ENCODE assay signal across 19 cellular contexts in the genomic region with DNA sequence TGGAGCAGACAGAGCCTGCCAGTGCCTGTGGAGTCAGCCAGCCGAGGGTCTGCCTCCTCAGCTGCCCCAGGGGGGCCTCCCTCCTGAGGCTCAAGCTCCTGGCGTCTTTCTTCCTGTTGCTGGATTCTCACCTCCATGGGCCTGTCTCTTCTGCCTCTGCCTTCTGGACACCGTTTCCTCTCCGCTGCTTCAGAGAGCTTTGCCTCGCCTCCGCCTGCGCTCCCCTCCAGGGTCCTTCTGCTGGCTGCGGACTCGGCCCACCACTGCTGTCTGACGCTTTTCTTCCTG. TPM values are rescaled to one million over a fixed set of nuclear protein-coding genes. Genes with fewer than 3 reads are reported as not detected.
DNase-seq lines count a peak whose midpoint lies in the region; ATAC-seq and TF ChIP-seq lines count a peak whose summit lies in the region.
"Had no signal": no experiment of that assay in that cellular context is flagged by ENCODE, and none has a peak within 500 bp of the region (broad histone marks: within the 10 kb centered on the region; RNA-seq: fewer than 3 reads in every experiment).

No MANE protein-coding gene starts in this region.

- peaks cover 49% of the 10 kb centered on the region for H4K20me1 ChIP-seq in BLaER1

- TF ChIP-seq CTCF in adrenal gland (IDR thresholded peaks at IDR 0.05) (no peak), lung (IDR thresholded peaks at IDR 0.05; ENCODE audit: control extremely low read depth, extremely low read depth) (no peak), gastroesophageal sphincter (IDR thresholded peaks at IDR 0.05) (no peak)

- H3K27ac ChIP-seq in BLaER1: peak overlapping the region; percentile 60
- peak overlapping the region in 4 of 5 donors; percentile 14 to 89 (median 66) for H3K27ac ChIP-seq in adrenal gland
- H3K27ac ChIP-seq in lung (ENCODE audit: low read depth in 1 of 2, low read length in 1 of 2): peak overlapping the region; percentile 21 to 87
- H3K27ac ChIP-seq in gastroesophageal sphincter: peak overlapping the region in 1 of 4 donors; percentile 11
- H3K27ac ChIP-seq: colonic mucosa, SJSA1, vagina had no signal

- H3K36me3 ChIP-seq in BLaER1 (peaks cover 67% of the 10 kb centered on the region), adrenal gland (replicated peaks in 1 of 2) (peaks cover 0 to 57% of the 10 kb centered on the region in 2 donors), lung (ENCODE audit: control insufficient read depth in 2 of 2, insufficient read depth in 2 of 2, low read length in 2 of 2) (peaks cover 2 to 34% of the 10 kb centered on the region in 2 donors), gastroesophageal sphincter (peaks cover 0 to 52% of the 10 kb centered on the region in 2 donors)
- H3K36me3 ChIP-seq: colonic mucosa, vagina had no signal

- H3K4me3 ChIP-seq in BLaER1 (no peak overlapping the region), adrenal gland (no peak overlapping the region), lung (no peak overlapping the region), gastroesophageal sphincter (no peak overlapping the region)
- H3K4me3 ChIP-seq: colonic mucosa, SJSA1, vagina had no signal

- no peak for TF ChIP-seq EP300 in gastroesophageal sphincter (IDR thresholded peaks at IDR 0.05)

- WGBS in adrenal gland, 4 donors: 78 to 85% (median 82%) methylated on average over 10 of the region's 10 CpGs
- 90 to 96% methylated on average over 10 of the region's 10 CpGs for WGBS in lung, 2 donors
- WGBS in gastroesophageal sphincter (ENCODE audit: low coverage in 1 of 2), 2 donors: 92 to 98% methylated on average over 9 to 10 of the region's 10 CpGs

- H3K9me3 ChIP-seq in BLaER1 (no peaks in the 10 kb centered on the region), adrenal gland (replicated peaks in 1 of 3) (no peaks in the 10 kb centered on the region), lung (ENCODE audit: control insufficient read depth in 2 of 2, insufficient read depth in 1 of 2, low read length in 1 of 2) (no peaks in the 10 kb centered on the region), gastroesophageal sphincter (no peaks in the 10 kb centered on the region)
- H3K9me3 ChIP-seq: colonic mucosa, SJSA1, vagina had no signal

- H3K4me1 ChIP-seq in BLaER1 (peaks cover 70% of the 10 kb centered on the region), adrenal gland (replicated peaks in 1 of 2) (peaks cover 38 to 82% of the 10 kb centered on the region in 2 donors), lung (ENCODE audit: control insufficient read depth in 2 of 2, insufficient read depth in 2 of 2, low read length in 2 of 2) (peaks cover 0 to 5% of the 10 kb centered on the region in 2 donors), gastroesophageal sphincter (peaks cover 0 to 86% (median 6%) of the 10 kb centered on the region in 3 donors)
- H3K4me1 ChIP-seq: colonic mucosa had no signal

- peak overlapping the region; percentile 79 for H3K4me2 ChIP-seq in BLaER1

- DNase-seq in adrenal gland: no peak
- no peak for DNase-seq in lung (ENCODE audit: low spot score)
- DNase-seq in retina: peak; percentile 63
- DNase-seq in posterior vena cava (ENCODE audit: low spot score): no peak
- no peak for DNase-seq in NCI-H2029 (lab: John Stamatoyannopoulos, UW)
- no peak for DNase-seq in SW480 (ENCODE audit: low spot score)
- DNase-seq: activated CD4-positive, alpha-beta T cell treated with anti-CD3 and anti-CD28 coated beads for 36 hours; activated gamma-delta T cell; colonic mucosa; DND-41; HCEC 1CT; natural killer cell; NCI-H1436 treated with DMSO at 0.1 percent for 48 hours; NCI-H510A treated with DMSO at 0.1 percent for 48 hours; stimulated activated CD8-positive, alpha-beta memory T cell treated with anti-CD3 and anti-CD28 coated beads, Interleukin-4, amount 100 ng/mL, for 48 hours had no signal

- ATAC-seq in lung (ENCODE audit: insufficient read depth, low FRiP score) (no peak), gastroesophageal sphincter (no peak)
- ATAC-seq: activated CD4-positive, alpha-beta T cell treated with anti-CD3 and anti-CD28 coated beads for 36 hours; natural killer cell had no signal

- TF ChIP-seq POLR2A in adrenal gland (IDR thresholded peaks at IDR 0.05) (no peak), gastroesophageal sphincter (IDR thresholded peaks at IDR 0.05) (no peak)

- intact Hi-C loops in adrenal gland (cut with DNase I) (no loop called here), posterior vena cava (cut with DNase I) (loop anchor here in 1 of 2 donors (2.0 kb wide), 1 partner anchor 84 kb away; no protein-coding TSS in a partner anchor)

- H3K9ac ChIP-seq in BLaER1: peak overlapping the region; percentile 65

- H3K27me3 ChIP-seq in BLaER1 (no peaks in the 10 kb centered on the region), adrenal gland (no peaks in the 10 kb centered on the region), lung (ENCODE audit: control insufficient read depth, insufficient read depth) (no peaks in the 10 kb centered on the region), gastroesophageal sphincter (no peaks in the 10 kb centered on the region)
- H3K27me3 ChIP-seq: colonic mucosa, SJSA1, vagina had no signal

RNA-seq across cellular contexts. Expression of a gene that starts 10.2 kb away (rescaled TPM):
- total RNA-seq in adrenal gland (100 to 1,000 TPM in 5 of 8 donors, 10 to 100 TPM in 3; 86.8 to 293 (median 151) TPM), lung (100 to 1,000 TPM in 1 of 2 donors, 10 to 100 TPM in 1; 10.3 to 111 TPM), posterior vena cava (100 to 1,000 TPM; 183 to 218 TPM), gastroesophageal sphincter (10 to 100 TPM; 31.6 to 50.5 (median 37.4) TPM)
- polyA plus RNA-seq in adrenal gland (100 to 1,000 TPM in 2 of 3 donors, 10 to 100 TPM in 1; 59.4 to 254 (median 108) TPM), lung (10 to 100 TPM; 41.0 to 43.8 TPM)

RNA-seq across cellular contexts. Expression of a gene that starts 10.4 kb away (rescaled TPM):
- total RNA-seq in adrenal gland (1 to 10 TPM in 1 of 8 donors, under 1 TPM in 6, not detected in 1; 0.12 to 1.9 (median 0.42) TPM), lung (1 to 10 TPM in 1 of 2 donors, under 1 TPM in 1; 0.55 to 2.4 TPM), posterior vena cava (1 to 10 TPM in 1 of 2 donors, under 1 TPM in 1; 0.57 to 1.3 TPM), gastroesophageal sphincter (under 1 TPM in 3 of 4 donors, not detected in 1; 0.13 to 0.62 (median 0.22) TPM)
- polyA plus RNA-seq in adrenal gland (1 to 10 TPM in 1 of 3 donors, under 1 TPM in 2; 0.16 to 1.4 (median 0.51) TPM), lung (under 1 TPM; 0.39 to 0.40 TPM)
- total RNA-seq: natural killer cell, vagina had no signal

RNA-seq across cellular contexts. Expression of a gene that starts 50.2 kb away (rescaled TPM):
- 10 to 100 TPM; 28.6 to 80.4 (median 38.5) TPM for total RNA-seq in adrenal gland
- 10 to 100 TPM; 30.4 to 43.7 (median 41.3) TPM for polyA plus RNA-seq in adrenal gland
- total RNA-seq in lung: 10 to 100 TPM; 41.9 to 49.9 TPM
- 10 to 100 TPM; 27.2 to 35.4 TPM for polyA plus RNA-seq in lung
- 10 to 100 TPM; 27.8 to 27.9 TPM for total RNA-seq in posterior vena cava
- 10 to 100 TPM; 24.3 to 37.2 (median 32.4) TPM for total RNA-seq in gastroesophageal sphincter
